ENCODE assay signal across 8 cellular contexts in genomic region chr21:41817228-41817627, GRCh38. TPM values are rescaled to one million over a fixed set of nuclear protein-coding genes. Genes with fewer than 3 reads are reported as not detected.
DNase-seq lines count a peak whose midpoint lies in the region; ATAC-seq and TF ChIP-seq lines count a peak whose summit lies in the region.

No MANE protein-coding gene starts in this region.

- H3K23ac ChIP-seq in trophoblast cell (ENCODE audit: low read length): no peak overlapping the region

- peaks cover 93% of the 10 kb centered on the region for H3K36me3 ChIP-seq in DOHH2 (ENCODE audit: control insufficient read depth, low read length)
- peaks cover 31 to 35% of the 10 kb centered on the region in 2 experiments for H3K36me3 ChIP-seq in trophoblast cell (ENCODE audit: control insufficient read depth in 1 of 2, insufficient read depth in 2 of 2, low read length in 2 of 2)
- H3K36me3 ChIP-seq in effector memory CD4-positive, alpha-beta T cell (ENCODE audit: control insufficient read depth, insufficient read depth, low read length): peaks cover 13% of the 10 kb centered on the region

- TF ChIP-seq CTCF in DOHH2 (IDR thresholded peaks at IDR 0.05; ENCODE audit: low read depth, low read length, poor library complexity, severe bottlenecking): peak; percentile 69

- no peak overlapping the region for H2AK5ac ChIP-seq in trophoblast cell (ENCODE audit: low read length)

- H3K27ac ChIP-seq in DOHH2 (ENCODE audit: low read depth, low read length) (peak overlapping the region; percentile 39), trophoblast cell (ENCODE audit: low read depth, low read length) (no peak overlapping the region)
- H3K27ac ChIP-seq in effector memory CD4-positive, alpha-beta T cell (ENCODE audit: insufficient read depth, low read length, poor library complexity, severe bottlenecking): no peak overlapping the region

- DNase-seq in NCI-H526 (lab: John Stamatoyannopoulos, UW) (peak; percentile 15 to 72), head of caudate nucleus (peak; percentile 29 to 78 (median 58)), trophoblast cell (peak; percentile 77 to 83)
- peak; percentile 18 for DNase-seq in activated naive CD4-positive, alpha-beta T cell treated with Interleukin-2 at 50 U/mL for 16 hours
- no peak for DNase-seq in effector memory CD4-positive, alpha-beta T cell

- peaks cover 10% of the 10 kb centered on the region; the same call in 1 of the 2 replicates for H4K20me1 ChIP-seq in DOHH2 (ENCODE audit: control insufficient read depth, insufficient read depth, low read depth, low read length)

- no peak overlapping the region for H3K14ac ChIP-seq in trophoblast cell (ENCODE audit: low read length)

- H3K79me2 ChIP-seq in DOHH2 (ENCODE audit: control insufficient read depth, low read length) (peaks cover 40% of the 10 kb centered on the region), trophoblast cell (ENCODE audit: control insufficient read depth, insufficient read depth, low read length, poor library complexity) (no peaks in the 10 kb centered on the region)

- no CpG with 5 or more reads among the region's 3 CpGs for WGBS in trophoblast cell (ENCODE audit: extremely low coverage, insufficient coverage, insufficient read length)

- H3K4me1 ChIP-seq in DOHH2 (ENCODE audit: control insufficient read depth, low read length) (peaks cover 20% of the 10 kb centered on the region), trophoblast cell (ENCODE audit: control insufficient read depth in 1 of 2, insufficient read depth in 2 of 2, low read length in 2 of 2) (no peaks in the 10 kb centered on the region)
- no peaks in the 10 kb centered on the region for H3K4me1 ChIP-seq in effector memory CD4-positive, alpha-beta T cell (ENCODE audit: control insufficient read depth, insufficient read depth, low read length, poor library complexity, severe bottlenecking)

- no peak overlapping the region for H4K12ac ChIP-seq in trophoblast cell (ENCODE audit: low read depth, low read length)

- intact Hi-C loops in head of caudate nucleus (cut with DNase I): loop anchor here (2.0 kb wide), 1 partner anchor 300 kb away; no protein-coding TSS in a partner anchor

- no peak overlapping the region for H3K18ac ChIP-seq in trophoblast cell (ENCODE audit: low read length)

- H3K27me3 ChIP-seq in DOHH2 (ENCODE audit: control insufficient read depth, low read length): no peaks in the 10 kb centered on the region
- H3K27me3 ChIP-seq in trophoblast cell (ENCODE audit: insufficient read depth, low read length): no peaks in the 10 kb centered on the region
- no peaks in the 10 kb centered on the region for H3K27me3 ChIP-seq in effector memory CD4-positive, alpha-beta T cell (replicated peaks; ENCODE audit: control insufficient read depth, insufficient read depth, low read length, poor library complexity, severe bottlenecking)

- H4K91ac ChIP-seq in trophoblast cell (ENCODE audit: low read depth, low read length): no peak overlapping the region

- H2BK120ac ChIP-seq in trophoblast cell (ENCODE audit: insufficient read depth, low read length, poor library complexity): no peak overlapping the region

- H3K4me3 ChIP-seq in DOHH2 (ENCODE audit: low read length) (no peak overlapping the region), trophoblast cell (ENCODE audit: low read depth, low read length) (no peak overlapping the region)
- no peak overlapping the region for H3K4me3 ChIP-seq in effector memory CD4-positive, alpha-beta T cell (ENCODE audit: insufficient read depth, low read depth, low read length, poor library complexity, severe bottlenecking)

- no peak overlapping the region for H2AFZ ChIP-seq in trophoblast cell (ENCODE audit: insufficient read depth, low read length, poor library complexity)

- H3K9me3 ChIP-seq in DOHH2 (ENCODE audit: control insufficient read depth, insufficient read depth, low read length) (no peaks in the 10 kb centered on the region), trophoblast cell (ENCODE audit: insufficient read depth, low read depth, low read length) (peaks cover 2% of the 10 kb centered on the region)
- H3K9me3 ChIP-seq in effector memory CD4-positive, alpha-beta T cell (ENCODE audit: control insufficient read depth, low read length): no peaks in the 10 kb centered on the region

- ATAC-seq in HG02571 (IDR thresholded peaks at IDR 0.05; ENCODE audit: unreplicated experiment) (peak; percentile 53), GM18498 (IDR thresholded peaks at IDR 0.05; ENCODE audit: unreplicated experiment) (no peak)

- peaks cover 21% of the 10 kb centered on the region for H3F3A ChIP-seq in DOHH2 (ENCODE audit: control insufficient read depth, insufficient read depth)

- H4K8ac ChIP-seq in trophoblast cell (ENCODE audit: low read depth, low read length): no peak overlapping the region

- no peaks in the 10 kb centered on the region for H3K9me2 ChIP-seq in DOHH2 (replicated peaks; ENCODE audit: control insufficient read depth, low read length)

- H2BK12ac ChIP-seq in trophoblast cell (ENCODE audit: low read length): no peak overlapping the region

- H3K79me1 ChIP-seq in trophoblast cell (ENCODE audit: low read length): no peaks in the 10 kb centered on the region

- H3K4ac ChIP-seq in trophoblast cell (ENCODE audit: low read depth, low read length): no peak overlapping the region

- no peak overlapping the region for H3K9ac ChIP-seq in trophoblast cell (ENCODE audit: low read length)

- no peak overlapping the region for H2BK5ac ChIP-seq in trophoblast cell (ENCODE audit: low read depth, low read length, poor library complexity)

- H3K4me2 ChIP-seq in DOHH2 (ENCODE audit: low read length) (peak overlapping the region; percentile 36), trophoblast cell (ENCODE audit: low read length) (no peak overlapping the region)

RNA-seq across cellular contexts. Expression of gene RIPK4, which starts 50.4 kb away (rescaled TPM):
- 2.6 and 2.7 TPM in 2 replicates for polyA plus RNA-seq in trophoblast cell (2013)

Comparison
In these comparisons a context has a peak if more than half of its experiments do, and no peak if none do; other contexts are left out.
1. DNase-seq: peak in NCI-H526 (2 of 2), activated naive CD4-positive, alpha-beta T cell treated with Interleukin-2 at 50 U/mL for 16 hours (single experiment), head of caudate nucleus (42 of 42) and trophoblast cell (2 of 2); none in effector memory CD4-positive, alpha-beta T cell (0 of 3).